1 cellular context compared by ENCODE assay signal in the genomic region with DNA sequence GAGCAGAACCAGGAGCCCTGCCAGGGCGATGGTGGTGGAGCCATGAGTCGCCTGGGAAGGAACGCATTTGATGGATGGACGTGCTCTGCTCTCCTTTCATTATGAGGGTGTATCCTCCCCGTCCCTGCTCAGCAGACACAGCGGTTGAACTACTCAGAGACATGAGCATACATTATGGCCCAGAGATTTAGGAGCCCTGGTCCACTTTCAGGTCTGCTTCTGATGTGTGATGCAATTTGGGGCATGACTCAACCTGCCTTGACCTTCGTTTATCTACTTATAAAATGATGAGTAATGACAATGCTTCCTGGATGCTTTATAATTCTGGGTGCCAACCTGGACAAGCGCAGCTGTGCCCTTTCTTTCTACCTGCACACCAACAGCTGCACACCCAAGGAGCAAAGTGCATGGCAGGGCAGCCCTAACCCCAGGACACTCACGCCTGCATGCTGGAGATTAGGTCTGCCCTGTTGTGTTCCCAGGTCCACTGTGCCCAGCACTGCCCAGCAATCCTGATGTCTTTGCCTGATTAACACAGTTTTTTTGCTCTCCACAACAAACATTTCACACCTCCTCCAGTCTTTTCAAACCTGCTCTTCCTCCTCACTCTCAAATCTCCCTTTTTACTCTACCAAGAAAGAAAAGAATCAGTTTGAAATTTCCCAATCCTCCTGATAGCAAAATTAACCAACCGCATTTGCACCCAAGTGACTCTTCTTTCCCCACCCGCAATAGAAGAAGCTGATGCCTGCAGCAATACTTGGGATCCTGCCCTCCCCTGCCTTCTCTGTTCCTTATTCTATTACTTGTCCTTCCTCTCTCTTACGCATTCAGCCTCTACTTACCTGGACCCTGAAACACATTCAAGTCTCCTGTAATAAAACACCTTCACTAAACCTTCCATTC.
TF ChIP-seq lines count a peak whose summit lies in the region.

No MANE protein-coding gene starts in this region.

TF ChIP-seq in A549, 52 proteins besides CTCF, POLR2A, EP300 and RAD21 (continued from another document):
- TF ChIP-seq EHMT2 (IDR thresholded peaks at IDR 0.05; ENCODE audit: low read depth) (no peak), HDAC2 (IDR thresholded peaks at IDR 0.05) (no peak), HOXA7 (CRISPR knock-in tag; IDR thresholded peaks at IDR 0.05) (no peak), RARB (CRISPR knock-in tag; IDR thresholded peaks at IDR 0.05) (no peak), TFCP2L1 (CRISPR knock-in tag; IDR thresholded peaks at IDR 0.05) (no peak), MAFK (IDR thresholded peaks at IDR 0.05; ENCODE audit: partially characterized antibody) (peak; percentile 90), RNF2 (IDR thresholded peaks at IDR 0.05; ENCODE audit: borderline replicate concordance, low read depth) (no peak), MYC (IDR thresholded peaks at IDR 0.05; ENCODE audit: borderline replicate concordance, low read length) (no peak), RCOR1 (IDR thresholded peaks at IDR 0.05; ENCODE audit: low read depth, low read length) (no peak), SMC3 (IDR thresholded peaks at IDR 0.05) (0 out of 3 replicates have a peak, but pooled peaks have one; percentile 11), CHD2 (IDR thresholded peaks at IDR 0.05; ENCODE audit: low read length, partially characterized antibody) (no peak), BHLHE40 (IDR thresholded peaks at IDR 0.05; ENCODE audit: low read depth, low read length) (no peak), CHD4 (IDR thresholded peaks at IDR 0.05; ENCODE audit: borderline replicate concordance) (no peak), JUN (IDR thresholded peaks at IDR 0.05) (0 out of 5 replicates have a peak, but pooled peaks of 1 of the 2 experiments have one; percentile 35), RFX5 (IDR thresholded peaks at IDR 0.05) (no peak), CEBPB (IDR thresholded peaks at IDR 0.05) (peak; percentile 77 to 93), MAZ (IDR thresholded peaks at IDR 0.05; ENCODE audit: borderline replicate concordance, low read depth, low read length) (no peak), JUNB (IDR thresholded peaks at IDR 0.05) (peak; percentile 53), FOSL2 (IDR thresholded peaks at IDR 0.05) (peak; percentile 70), FOSL2 (CRISPR knock-in tag; IDR thresholded peaks at IDR 0.05) (peak; percentile 82), ZSCAN20 (CRISPR knock-in tag; IDR thresholded peaks at IDR 0.05) (no peak), NR3C1 (IDR thresholded peaks at IDR 0.05) (no peak), KDM5A (IDR thresholded peaks at IDR 0.05) (no peak), KDM1A (IDR thresholded peaks at IDR 0.05; ENCODE audit: low read depth) (no peak), FOXS1 (CRISPR knock-in tag; IDR thresholded peaks at IDR 0.05) (no peak), CBX8 (IDR thresholded peaks at IDR 0.05) (no peak), HOXB13 (CRISPR knock-in tag; IDR thresholded peaks at IDR 0.05; ENCODE audit: low read depth) (no peak), ZNF302 (CRISPR knock-in tag; IDR thresholded peaks at IDR 0.05) (no peak), NFE2L2 (conservative IDR thresholded peaks at IDR 0.05; ENCODE audit: low read length) (no peak), POLR2AphosphoS2 (conservative IDR thresholded peaks at IDR 0.05; ENCODE audit: low read length) (no peak), CBX2 (IDR thresholded peaks at IDR 0.05; ENCODE audit: borderline replicate concordance, low read depth) (no peak)
- TF ChIP-seq, protein P1, sequence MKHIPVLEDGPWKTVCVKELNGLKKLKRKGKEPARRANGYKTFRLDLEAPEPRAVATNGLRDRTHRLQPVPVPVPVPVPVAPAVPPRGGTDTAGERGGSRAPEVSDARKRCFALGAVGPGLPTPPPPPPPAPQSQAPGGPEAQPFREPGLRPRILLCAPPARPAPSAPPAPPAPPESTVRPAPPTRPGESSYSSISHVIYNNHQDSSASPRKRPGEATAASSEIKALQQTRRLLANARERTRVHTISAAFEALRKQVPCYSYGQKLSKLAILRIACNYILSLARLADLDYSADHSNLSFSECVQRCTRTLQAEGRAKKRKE (CRISPR knock-in tag; IDR thresholded peaks at IDR 0.05; ENCODE audit: low read depth): no peak
- TF ChIP-seq, protein P2, sequence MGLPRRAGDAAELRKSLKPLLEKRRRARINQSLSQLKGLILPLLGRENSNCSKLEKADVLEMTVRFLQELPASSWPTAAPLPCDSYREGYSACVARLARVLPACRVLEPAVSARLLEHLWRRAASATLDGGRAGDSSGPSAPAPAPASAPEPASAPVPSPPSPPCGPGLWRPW (IDR thresholded peaks at IDR 0.05): 0 out of 2 replicates have a peak, but pooled peaks have one; percentile 14
- TF ChIP-seq, protein P3, sequence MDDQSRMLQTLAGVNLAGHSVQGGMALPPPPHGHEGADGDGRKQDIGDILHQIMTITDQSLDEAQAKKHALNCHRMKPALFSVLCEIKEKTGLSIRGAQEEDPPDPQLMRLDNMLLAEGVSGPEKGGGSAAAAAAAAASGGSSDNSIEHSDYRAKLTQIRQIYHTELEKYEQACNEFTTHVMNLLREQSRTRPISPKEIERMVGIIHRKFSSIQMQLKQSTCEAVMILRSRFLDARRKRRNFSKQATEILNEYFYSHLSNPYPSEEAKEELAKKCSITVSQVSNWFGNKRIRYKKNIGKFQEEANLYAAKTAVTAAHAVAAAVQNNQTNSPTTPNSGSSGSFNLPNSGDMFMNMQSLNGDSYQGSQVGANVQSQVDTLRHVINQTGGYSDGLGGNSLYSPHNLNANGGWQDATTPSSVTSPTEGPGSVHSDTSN (IDR thresholded peaks at IDR 0.05): no peak
- TF ChIP-seq, protein P4, sequence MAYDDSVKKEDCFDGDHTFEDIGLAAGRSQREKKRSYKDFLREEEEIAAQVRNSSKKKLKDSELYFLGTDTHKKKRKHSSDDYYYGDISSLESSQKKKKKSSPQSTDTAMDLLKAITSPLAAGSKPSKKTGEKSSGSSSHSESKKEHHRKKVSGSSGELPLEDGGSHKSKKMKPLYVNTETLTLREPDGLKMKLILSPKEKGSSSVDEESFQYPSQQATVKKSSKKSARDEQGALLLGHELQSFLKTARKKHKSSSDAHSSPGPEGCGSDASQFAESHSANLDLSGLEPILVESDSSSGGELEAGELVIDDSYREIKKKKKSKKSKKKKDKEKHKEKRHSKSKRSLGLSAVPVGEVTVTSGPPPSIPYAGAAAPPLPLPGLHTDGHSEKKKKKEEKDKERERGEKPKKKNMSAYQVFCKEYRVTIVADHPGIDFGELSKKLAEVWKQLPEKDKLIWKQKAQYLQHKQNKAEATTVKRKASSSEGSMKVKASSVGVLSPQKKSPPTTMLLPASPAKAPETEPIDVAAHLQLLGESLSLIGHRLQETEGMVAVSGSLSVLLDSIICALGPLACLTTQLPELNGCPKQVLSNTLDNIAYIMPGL (CRISPR knock-in tag; IDR thresholded peaks at IDR 0.05; ENCODE audit: borderline replicate concordance): no peak
- TF ChIP-seq, protein P5, sequence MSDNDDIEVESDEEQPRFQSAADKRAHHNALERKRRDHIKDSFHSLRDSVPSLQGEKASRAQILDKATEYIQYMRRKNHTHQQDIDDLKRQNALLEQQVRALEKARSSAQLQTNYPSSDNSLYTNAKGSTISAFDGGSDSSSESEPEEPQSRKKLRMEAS (IDR thresholded peaks at IDR 0.05): peak; percentile 37
